In the genomic region with DNA sequence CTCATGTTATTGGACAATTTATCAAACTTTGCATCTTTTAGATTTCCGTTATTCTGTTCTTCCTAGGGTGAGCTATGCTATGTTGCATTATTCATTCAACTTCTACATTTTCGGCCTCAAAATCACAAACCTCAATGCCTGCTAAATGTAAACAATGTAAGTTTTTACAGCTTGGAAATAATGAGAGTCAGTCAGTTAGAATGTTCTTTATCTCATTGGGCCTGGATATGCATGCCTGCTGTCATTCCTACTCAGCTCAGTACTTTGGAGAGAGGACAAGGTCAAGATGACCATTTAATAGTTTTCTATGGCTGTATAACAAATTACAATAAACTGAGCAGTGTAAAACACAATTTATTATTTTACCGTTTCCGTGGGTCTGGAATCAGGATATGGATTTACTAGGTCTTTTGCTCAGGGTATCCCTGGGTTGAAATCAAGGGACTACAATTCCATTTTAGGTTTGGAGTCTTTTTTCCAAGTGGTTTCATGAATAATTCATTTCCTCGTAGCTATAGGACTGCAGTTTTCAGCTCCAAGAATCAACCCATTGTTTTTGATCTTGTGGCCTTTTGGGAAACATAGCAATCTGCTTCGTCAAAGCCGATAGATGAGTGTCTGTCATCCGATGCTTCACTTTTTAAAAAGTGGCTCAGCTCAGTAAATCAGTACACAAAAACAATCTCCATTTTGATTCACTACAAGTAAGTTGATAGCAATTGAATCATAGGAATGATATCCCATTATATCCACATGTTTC, we compare ENCODE assay signal across 20 cellular contexts.
"Had no signal": no experiment of that assay in that cellular context is flagged by ENCODE, and none has a peak within 500 bp of the region (broad histone marks: within the 10 kb centered on the region; RNA-seq: fewer than 3 reads in every experiment).

No MANE protein-coding gene starts in this region.

- H3K4me3 Mint-ChIP-seq: activated CD8-positive, alpha-beta T cell treated with anti-CD3 and anti-CD28 coated beads, Interleukin-2, amount 10 ng/mL, durations not matched to agents 7 days and 5 days; activated naive CD4-positive, alpha-beta T cell treated with anti-CD3 and anti-CD28 coated beads, Interleukin-2, amount 50 U/mL, for 24 hours; natural killer cell treated with Interleukin-12 subunit alpha and Interleukin-12 subunit beta and Interleukin-15 and Interleukin-18, amount 100 ng/mL, for 72 hours had no signal

- H3K4me2 ChIP-seq: hepatocyte had no signal

- H3K4me3 ChIP-seq: hepatocyte, left ventricle myocardium inferior, upper lobe of right lung had no signal

- DNase-seq: activated CD4-positive, alpha-beta T cell treated with anti-CD3 and anti-CD28 coated beads for 1 hour; activated CD4-positive, alpha-beta T cell treated with anti-CD3 and anti-CD28 coated beads, Interleukin-2, amount 50 U/mL, for 1 hour; activated CD8-positive, alpha-beta T cell treated with anti-CD3 and anti-CD28 coated beads, Interleukin-2, amount 10 ng/mL, durations not matched to agents 7 days and 5 days; activated gamma-delta T cell treated with Interleukin-2 at 50 U/mL for 16 hours; activated T-cell treated with anti-CD3 and anti-CD28 coated beads, Interleukin-2, amount 50 U/mL, for 1 hour; aorta; cortex of kidney; foreskin keratinocyte; glutamatergic neuron; left ventricle myocardium inferior; mammary epithelial cell; stimulated activated CD4-positive, alpha-beta T cell treated with anti-CD3 and anti-CD28 coated beads, Interleukin-4, amount 100 ng/mL, for 24 hours; stimulated activated naive CD4-positive, alpha-beta T cell treated with Interleukin-2 at 50 U/mL for 16 hours; T-helper 1 cell; upper lobe of right lung had no signal

- H3K36me3 Mint-ChIP-seq: activated naive CD4-positive, alpha-beta T cell treated with anti-CD3 and anti-CD28 coated beads, Interleukin-2, amount 50 U/mL, for 24 hours had no signal

- H3K27me3 ChIP-seq: foreskin keratinocyte, hepatocyte, upper lobe of right lung had no signal

- H3K4me1 Mint-ChIP-seq: activated naive CD4-positive, alpha-beta T cell treated with anti-CD3 and anti-CD28 coated beads, Interleukin-2, amount 50 U/mL, for 24 hours had no signal

- ATAC-seq: activated CD8-positive, alpha-beta T cell treated with anti-CD3 and anti-CD28 coated beads, Interleukin-2, amount 10 ng/mL, durations not matched to agents 7 days and 5 days; foreskin keratinocyte; natural killer cell treated with Interleukin-12 subunit alpha and Interleukin-12 subunit beta and Interleukin-15 and Interleukin-18, amount 100 ng/mL, for 72 hours; upper lobe of right lung had no signal

- H3K27me3 Mint-ChIP-seq: activated naive CD4-positive, alpha-beta T cell treated with anti-CD3 and anti-CD28 coated beads, Interleukin-2, amount 50 U/mL, for 24 hours; natural killer cell treated with Interleukin-12 subunit alpha and Interleukin-12 subunit beta and Interleukin-15 and Interleukin-18, amount 100 ng/mL, for 72 hours; progenitor cell of endocrine pancreas had no signal

- H3K36me3 ChIP-seq: left ventricle myocardium inferior, upper lobe of right lung had no signal

- H3K9me3 ChIP-seq: left ventricle myocardium inferior had no signal

- H2AFZ ChIP-seq: hepatocyte had no signal

- H3K27ac ChIP-seq: epithelial cell of prostate, foreskin keratinocyte, hepatocyte, left ventricle myocardium inferior, upper lobe of right lung had no signal

- H3K79me2 ChIP-seq: hepatocyte had no signal

- H3K4me1 ChIP-seq: foreskin keratinocyte, left ventricle myocardium inferior, upper lobe of right lung had no signal

- H3K27ac Mint-ChIP-seq: activated CD8-positive, alpha-beta T cell treated with anti-CD3 and anti-CD28 coated beads, Interleukin-2, amount 10 ng/mL, durations not matched to agents 7 days and 5 days; activated naive CD4-positive, alpha-beta T cell treated with anti-CD3 and anti-CD28 coated beads, Interleukin-2, amount 50 U/mL, for 24 hours; natural killer cell treated with Interleukin-12 subunit alpha and Interleukin-12 subunit beta and Interleukin-15 and Interleukin-18, amount 100 ng/mL, for 72 hours; progenitor cell of endocrine pancreas had no signal
